1 cellular context compared by ENCODE assay signal in genomic region chr10:89296227-89296648, GRCh38.
TF ChIP-seq lines count a peak whose summit lies in the region.

No MANE protein-coding gene starts in this region.

TF ChIP-seq in HepG2, 621 proteins besides CTCF, POLR2A, EP300 and RAD21:
- no peak for TF ChIP-seq EED (CRISPR knock-in tag; IDR thresholded peaks at IDR 0.05)
- TF ChIP-seq ZBTB39 (CRISPR knock-in tag; IDR thresholded peaks at IDR 0.05) = no peak
- no peak for TF ChIP-seq ZNF576 (CRISPR knock-in tag; IDR thresholded peaks at IDR 0.05)
- TF ChIP-seq CEBPB (IDR thresholded peaks at IDR 0.05; ENCODE audit: borderline replicate concordance, low read depth, low read length) = peak; percentile 46; the same call in 1 of the 2 replicates
- TF ChIP-seq SRF (IDR thresholded peaks at IDR 0.05; ENCODE audit: low read depth, low read length) = no peak
- TF ChIP-seq ZBTB40 (IDR thresholded peaks at IDR 0.05) = no peak
- no peak for TF ChIP-seq ZBTB40 (CRISPR knock-in tag; IDR thresholded peaks at IDR 0.05)
- TF ChIP-seq ZNF547 (CRISPR knock-in tag; IDR thresholded peaks at IDR 0.05) = no peak
TF ChIP-seq in HepG2: peak in this region for 1.
